Comparison of ENCODE assay signal across 14 cellular contexts in genomic region chr4:184123009-184123408, GRCh38.
A peak's percentile ranks its signal among the peaks of the same experiment; 100 is the strongest.
DNase-seq lines count a peak whose midpoint lies in the region; ATAC-seq and TF ChIP-seq lines count a peak whose summit lies in the region.
"Had no signal": no experiment of that assay in that cellular context is flagged by ENCODE, and none has a peak within 500 bp of the region (broad histone marks: within the 10 kb centered on the region; RNA-seq: fewer than 3 reads in every experiment).

No MANE protein-coding gene starts in this region.

- H3K36me3 Mint-ChIP-seq in GM23338 (ENCODE audit: low read depth) (0 out of 3 replicates have a peak, but pooled peaks cover 4% of the 10 kb centered on the region), immature natural killer cell (no peaks in the 10 kb centered on the region)
- H3K36me3 Mint-ChIP-seq: CD4-positive, alpha-beta memory T cell had no signal

- H3K9me3 Mint-ChIP-seq in GM23338 (peaks cover 8% of the 10 kb centered on the region; the same call in 2 of the 3 replicates), immature natural killer cell (peaks cover 0 to 4% (median 0%) of the 10 kb centered on the region in 6 donors)

- no peak overlapping the region for H3K27ac ChIP-seq in GM23338 (ENCODE audit: low read depth)
- H3K27ac ChIP-seq: C4-2B had no signal

- H3K4me3 Mint-ChIP-seq in GM23338 (no peak overlapping the region), immature natural killer cell (no peak overlapping the region)
- H3K4me3 Mint-ChIP-seq: CD4-positive, alpha-beta memory T cell; HFFc6 had no signal

- no peaks in the 10 kb centered on the region for H3K27me3 ChIP-seq in GM23338 (ENCODE audit: insufficient read depth)
- H3K27me3 ChIP-seq: BE2C had no signal

- no peaks in the 10 kb centered on the region for H3K36me3 ChIP-seq in GM23338 (ENCODE audit: insufficient read depth)
- H3K36me3 ChIP-seq: BE2C had no signal

- no peaks in the 10 kb centered on the region for H3K79me2 ChIP-seq in GM23338 (replicated peaks; ENCODE audit: insufficient read depth)

- no peaks in the 10 kb centered on the region for H3K9me2 ChIP-seq in GM23338 (ENCODE audit: insufficient read depth)

- no peak overlapping the region for H3K4me2 ChIP-seq in GM23338

- no peaks in the 10 kb centered on the region for H3K4me1 ChIP-seq in GM23338 (ENCODE audit: insufficient read depth)
- H3K4me1 ChIP-seq: BE2C had no signal

- H3F3A ChIP-seq in GM23338 (replicated peaks; ENCODE audit: low read depth): no peaks in the 10 kb centered on the region

- H3K4me1 Mint-ChIP-seq in GM23338 (no peaks in the 10 kb centered on the region), immature natural killer cell (no peaks in the 10 kb centered on the region)
- H3K4me1 Mint-ChIP-seq: CD4-positive, alpha-beta memory T cell had no signal

- H2AFZ ChIP-seq in GM23338: 0 out of 2 replicates have a peak overlapping the region, but pooled peaks have one; percentile 47

- H3K4me3 ChIP-seq in GM23338: no peak overlapping the region

- no peak for TF ChIP-seq CTCF in GM23338 (conservative IDR thresholded peaks at IDR 0.05; ENCODE audit: low read depth in 2 of 2)

- H3K27me3 Mint-ChIP-seq in GM23338 (ENCODE audit: insufficient read depth, low read depth, poor library complexity) (peaks cover 2% of the 10 kb centered on the region), immature natural killer cell (ENCODE audit: low read depth in 3 of 3) (peaks cover 0 to 16% (median 3%) of the 10 kb centered on the region in 3 donors)

- no peak for ATAC-seq in GM23338
- no peak for ATAC-seq in GM18867 (IDR thresholded peaks at IDR 0.05; ENCODE audit: unreplicated experiment)
- no peak for ATAC-seq in GM21717 (IDR thresholded peaks at IDR 0.05; ENCODE audit: unreplicated experiment)
- ATAC-seq: HepG2 had no signal

- H3K27ac Mint-ChIP-seq in GM23338 (no peak overlapping the region), immature natural killer cell (no peak overlapping the region)
- H3K27ac Mint-ChIP-seq: CD4-positive, alpha-beta memory T cell; HFFc6 had no signal

- DNase-seq in Ammon's horn (ENCODE audit: low spot score) (peak; percentile 50), GM23338 (ENCODE audit: low spot score) (no peak), SW480 (ENCODE audit: low spot score) (peak; percentile 17), iPS-NIHi11 (ENCODE audit: low spot score) (peak; percentile 37), immature natural killer cell (no peak)
- DNase-seq: BE2C; CD4-positive, alpha-beta memory T cell; DMS79; HCEC 1CT; HFFc6 had no signal

- H4K20me1 ChIP-seq in GM23338 (replicated peaks; ENCODE audit: insufficient read depth): no peaks in the 10 kb centered on the region

TF ChIP-seq in GM23338, 12 proteins besides CTCF, POLR2A, EP300 and RAD21:
- TF ChIP-seq ZNF114 (CRISPR knock-in tag; IDR thresholded peaks at IDR 0.05): no peak
- no peak for TF ChIP-seq CREB1 (CRISPR knock-in tag; IDR thresholded peaks at IDR 0.05; ENCODE audit: low read depth)
- no peak for TF ChIP-seq POLR2AphosphoS5 (IDR thresholded peaks at IDR 0.05; ENCODE audit: low read depth)
- TF ChIP-seq EZH2 (IDR thresholded peaks at IDR 0.05; ENCODE audit: low read depth, unreplicated experiment): no peak
- TF ChIP-seq NANOG (IDR thresholded peaks at IDR 0.05; ENCODE audit: borderline replicate concordance): no peak
- no peak for TF ChIP-seq REST (IDR thresholded peaks at IDR 0.05; ENCODE audit: unreplicated experiment)

Comparison
In these comparisons a context has a peak if more than half of its experiments do, and no peak if none do; other contexts are left out.
1. DNase-seq: peak in Ammon's horn (single experiment), SW480 (single experiment) and iPS-NIHi11 (single experiment); none in GM23338 (single experiment) and immature natural killer cell (0 of 3).